In genomic region chr4:6526171-6526570, GRCh38 we compare ENCODE assay signal across 24 cellular contexts. TPM values are rescaled to one million over a fixed set of nuclear protein-coding genes. Genes with fewer than 3 reads are reported as not detected.
"Had no signal": no experiment of that assay in that cellular context is flagged by ENCODE, and none has a peak within 500 bp of the region (broad histone marks: within the 10 kb centered on the region; RNA-seq: fewer than 3 reads in every experiment).

No MANE protein-coding gene starts in this region.

- H3K9me3 Mint-ChIP-seq: nephron progenitor cell; stimulated activated memory B cell treated with anti-CD40 and anti-IgM and Interleukin-4, amounts not matched to agents 10 μg/mL and 1 μg/mL and 100 μg/mL, for 72 hours; stimulated activated naive CD8-positive, alpha-beta T cell treated with anti-CD3 and anti-CD28 coated beads, Interleukin-15, Interleukin-2, amounts not matched to agents 100 ng/mL and 50 ng/mL, for 24 hours had no signal

- ATAC-seq: heart left ventricle; left colon; left ventricle myocardium superior; psoas muscle; sciatic nerve; stimulated activated memory B cell treated with anti-CD40 and anti-IgM and Interleukin-4, amounts not matched to agents 10 μg/mL and 1 μg/mL and 100 μg/mL, for 72 hours had no signal

- H3K27ac Mint-ChIP-seq: naive B cell; nephron progenitor cell; stimulated activated memory B cell treated with anti-CD40 and anti-IgM and Interleukin-4, amounts not matched to agents 10 μg/mL and 1 μg/mL and 100 μg/mL, for 72 hours; stimulated activated naive CD8-positive, alpha-beta T cell treated with anti-CD3 and anti-CD28 coated beads, Interleukin-15, Interleukin-2, amounts not matched to agents 100 ng/mL and 50 ng/mL, for 24 hours had no signal

- H3K27me3 ChIP-seq: colonic mucosa, heart left ventricle, transverse colon had no signal

- H3K27me3 Mint-ChIP-seq: stimulated activated naive CD8-positive, alpha-beta T cell treated with anti-CD3 and anti-CD28 coated beads, Interleukin-15, Interleukin-2, amounts not matched to agents 100 ng/mL and 50 ng/mL, for 24 hours had no signal

- H3K4me3 ChIP-seq: colonic mucosa, heart left ventricle, lung, psoas muscle, spleen, thoracic aorta, transverse colon had no signal

- H3K9me3 ChIP-seq: colonic mucosa, heart left ventricle, psoas muscle, spleen, thoracic aorta, transverse colon had no signal

- H3K79me2 ChIP-seq: parathyroid adenoma had no signal

- H3K36me3 Mint-ChIP-seq: naive B cell; stimulated activated memory B cell treated with anti-CD40 and anti-IgM and Interleukin-4, amounts not matched to agents 10 μg/mL and 1 μg/mL and 100 μg/mL, for 72 hours had no signal

- H3K9ac ChIP-seq: parathyroid adenoma had no signal

- DNase-seq: colonic mucosa; effector CD8-positive, alpha-beta T cell; foreskin melanocyte; heart left ventricle; hippocampal formation; left colon; left ventricle myocardium superior; mesenchymal stem cell; naive B cell; nephron progenitor cell; psoas muscle; spleen; stimulated activated CD4-positive, alpha-beta T cell treated with anti-CD3 and anti-CD28 coated beads, Interleukin-15, amount 100 ng/mL, for 24 hours; stimulated activated CD4-positive, alpha-beta T cell treated with anti-CD3 and anti-CD28 coated beads, Interleukin-1b, Interleukin-23, amount 100 ng/mL, for 48 hours; stimulated activated CD4-positive, alpha-beta T cell treated with anti-CD3 and anti-CD28 coated beads, Interleukin-4, amount 100 ng/mL, for 24 hours; transverse colon had no signal

- H3K4me3 Mint-ChIP-seq: naive B cell; nephron progenitor cell; stimulated activated memory B cell treated with anti-CD40 and anti-IgM and Interleukin-4, amounts not matched to agents 10 μg/mL and 1 μg/mL and 100 μg/mL, for 72 hours; stimulated activated naive CD8-positive, alpha-beta T cell treated with anti-CD3 and anti-CD28 coated beads, Interleukin-15, Interleukin-2, amounts not matched to agents 100 ng/mL and 50 ng/mL, for 24 hours had no signal

- H2AFZ ChIP-seq: parathyroid adenoma had no signal

- H3K4me1 Mint-ChIP-seq: naive B cell; stimulated activated memory B cell treated with anti-CD40 and anti-IgM and Interleukin-4, amounts not matched to agents 10 μg/mL and 1 μg/mL and 100 μg/mL, for 72 hours had no signal

- H3K27ac ChIP-seq: colonic mucosa, heart left ventricle, parathyroid adenoma, psoas muscle, spleen, thoracic aorta, transverse colon had no signal

- H3K4me1 ChIP-seq: colonic mucosa, heart left ventricle, parathyroid adenoma, psoas muscle, spleen, transverse colon had no signal

RNA-seq across cellular contexts. Expression of gene PPP2R2C, which starts 53.8 kb away (rescaled TPM):
- total RNA-seq: kidney epithelial cell, skeletal muscle tissue had no signal
